Comparison of ENCODE assay signal across 1 cellular context in genomic region chr7:73308665-73309214, GRCh38.
TF ChIP-seq lines count a peak whose summit lies in the region.

Gene NSUN5 (minus strand): TSS chr7:73308826. CDS start chr7:73308790, 36 bp downstream.

TF ChIP-seq in K562, 482 proteins besides CTCF, POLR2A, EP300 and RAD21 (continued from another document and continues in another):
- no peak for TF ChIP-seq ZNF354B (CRISPR knock-in tag; IDR thresholded peaks at IDR 0.05)
- peak; percentile 93 for TF ChIP-seq RBFOX2 (IDR thresholded peaks at IDR 0.05; ENCODE audit: low read depth, low read length)
- TF ChIP-seq RBM14 (IDR thresholded peaks at IDR 0.05; ENCODE audit: borderline replicate concordance, insufficient read depth, low read depth, low read length), result no peak
- TF ChIP-seq TEAD1 (CRISPR knock-in tag; IDR thresholded peaks at IDR 0.05), result peak in 1 of 2 experiments; percentile 73; a peak in 1 of 4 replicates
- TF ChIP-seq ZNF668 (CRISPR knock-in tag; IDR thresholded peaks at IDR 0.05), result no peak
- peak; percentile 78; the same call in 1 of the 2 replicates for TF ChIP-seq ZNF511 (CRISPR knock-in tag; IDR thresholded peaks at IDR 0.05)
- no peak for TF ChIP-seq ZNF740 (CRISPR knock-in tag; IDR thresholded peaks at IDR 0.05)
- TF ChIP-seq ZNF740 (tag; IDR thresholded peaks at IDR 0.05), result no peak
- no peak for TF ChIP-seq HDAC3 (IDR thresholded peaks at IDR 0.05; ENCODE audit: borderline replicate concordance, partially characterized antibody)
- no peak for TF ChIP-seq RBM17 (IDR thresholded peaks at IDR 0.05; ENCODE audit: borderline replicate concordance, low read depth, low read length)
- TF ChIP-seq TSHZ1 (CRISPR knock-in tag; IDR thresholded peaks at IDR 0.05), result no peak
- 0 out of 2 replicates have a peak, but pooled peaks have one; percentile 27 for TF ChIP-seq NFE2 (IDR thresholded peaks at IDR 0.05; ENCODE audit: low read depth)
- no peak for TF ChIP-seq GTF2A2 (tag; IDR thresholded peaks at IDR 0.05)
- no peak for TF ChIP-seq NCOA6 (IDR thresholded peaks at IDR 0.05)
- no peak for TF ChIP-seq ZBTB26 (CRISPR knock-in tag; IDR thresholded peaks at IDR 0.05)
- no peak for TF ChIP-seq MIER1 (IDR thresholded peaks at IDR 0.05; ENCODE audit: low read depth)
- peak; percentile 82 for TF ChIP-seq SAP30 (IDR thresholded peaks at IDR 0.05; ENCODE audit: borderline replicate concordance, insufficient read depth, low read depth, low read length, poor library complexity, severe bottlenecking)
- no peak for TF ChIP-seq CBX2 (IDR thresholded peaks at IDR 0.05; ENCODE audit: insufficient read depth, low read length, poor library complexity, severe bottlenecking)
- no peak for TF ChIP-seq ZHX1 (conservative IDR thresholded peaks at IDR 0.05; ENCODE audit: low read length)
- no peak for TF ChIP-seq HDAC8 (tag; IDR thresholded peaks at IDR 0.05)
- no peak for TF ChIP-seq KHSRP (IDR thresholded peaks at IDR 0.05)
- TF ChIP-seq GATAD2B (IDR thresholded peaks at IDR 0.05; ENCODE audit: borderline replicate concordance), result no peak; the same call in 1 of the 2 replicates
- no peak for TF ChIP-seq PTRF (tag; IDR thresholded peaks at IDR 0.05)
- peak; percentile 91 for TF ChIP-seq PHF20 (IDR thresholded peaks at IDR 0.05; ENCODE audit: partially characterized antibody)
- no peak for TF ChIP-seq MBD1 (CRISPR knock-in tag; IDR thresholded peaks at IDR 0.05)
- peak; percentile 57; the same call in 1 of the 2 replicates for TF ChIP-seq ERF (CRISPR knock-in tag; IDR thresholded peaks at IDR 0.05)
- TF ChIP-seq ARID1B (IDR thresholded peaks at IDR 0.05), result no peak
- TF ChIP-seq PHF21A (IDR thresholded peaks at IDR 0.05; ENCODE audit: borderline replicate concordance, low read depth), result no peak
- TF ChIP-seq THRA (IDR thresholded peaks at IDR 0.05), result no peak
- no peak for TF ChIP-seq ZNF398 (CRISPR knock-in tag; IDR thresholded peaks at IDR 0.05)
- no peak for TF ChIP-seq MEIS2 (IDR thresholded peaks at IDR 0.05; ENCODE audit: partially characterized antibody)
- no peak for TF ChIP-seq PREB (CRISPR knock-in tag; IDR thresholded peaks at IDR 0.05)
- TF ChIP-seq HNRNPH1 (optimal IDR thresholded peaks at IDR 0.05; ENCODE audit: low read depth, low read length), result no peak
- no peak for TF ChIP-seq TCF15 (CRISPR knock-in tag; IDR thresholded peaks at IDR 0.05)
- TF ChIP-seq ZNF431 (CRISPR knock-in tag; IDR thresholded peaks at IDR 0.05), result no peak
- TF ChIP-seq KAT7 (CRISPR knock-in tag; IDR thresholded peaks at IDR 0.05; ENCODE audit: borderline replicate concordance), result no peak; the same call in 1 of the 2 replicates
- no peak for TF ChIP-seq TAF15 (IDR thresholded peaks at IDR 0.05; ENCODE audit: low read depth, low read length)
- TF ChIP-seq CC2D1A (IDR thresholded peaks at IDR 0.05), result no peak
- no peak for TF ChIP-seq NEUROD1 (IDR thresholded peaks at IDR 0.05; ENCODE audit: borderline replicate concordance, low read depth, low read length, partially characterized antibody)
- TF ChIP-seq EP400 (IDR thresholded peaks at IDR 0.05), result peak; percentile 91
- peak; percentile 66; the same call in 1 of the 2 replicates for TF ChIP-seq SMAD3 (CRISPR knock-in tag; conservative IDR thresholded peaks at IDR 0.05)
- no peak for TF ChIP-seq CEBPZ (IDR thresholded peaks at IDR 0.05; ENCODE audit: borderline replicate concordance, low read depth, low read length)
- peak; percentile 20; the same call in 1 of the 2 replicates for TF ChIP-seq CTBP1 (IDR thresholded peaks at IDR 0.05; ENCODE audit: borderline replicate concordance)
